ENCODE assay signal across 8 cellular contexts in the genomic region with DNA sequence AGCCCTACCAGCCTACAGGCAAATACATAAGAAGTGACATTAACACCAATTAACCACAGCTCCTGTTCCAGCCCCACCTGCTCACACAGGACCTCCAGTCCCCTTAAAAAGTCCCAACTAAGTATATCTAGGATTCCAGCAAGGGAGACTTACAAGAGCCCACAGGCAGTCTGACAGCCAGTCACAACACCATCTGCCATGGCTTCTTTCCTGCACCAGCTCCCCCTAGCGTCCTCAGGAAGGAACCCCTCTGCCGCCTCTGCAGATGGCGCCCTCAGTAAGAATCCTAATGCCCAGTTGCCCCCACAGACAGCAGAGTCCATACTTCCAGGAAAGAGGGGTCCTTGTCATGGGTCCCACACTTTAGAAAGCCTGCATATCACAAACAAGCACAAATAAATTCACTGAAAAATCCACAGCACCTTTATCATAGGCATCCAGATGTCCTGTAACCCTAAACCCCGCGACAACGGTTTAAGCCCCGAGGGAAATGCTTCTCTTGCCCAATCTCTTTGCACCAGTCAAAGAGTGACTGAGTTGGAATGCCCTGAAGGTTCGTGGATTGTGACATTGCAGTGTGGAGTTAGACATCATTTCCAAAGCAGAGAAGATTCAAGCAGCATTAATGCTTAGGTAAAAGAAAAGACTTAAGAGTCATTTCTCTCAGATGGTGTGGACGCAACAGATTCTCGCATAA.
DNase-seq lines count a peak whose midpoint lies in the region; ATAC-seq and TF ChIP-seq lines count a peak whose summit lies in the region.

No MANE protein-coding gene starts in this region.

- H3K36me3 ChIP-seq in neural progenitor cell, result no peaks in the 10 kb centered on the region
- no peaks in the 10 kb centered on the region for H3K36me3 ChIP-seq in ovary

- peaks cover 49% of the 10 kb centered on the region for H3K4me1 Mint-ChIP-seq in activated naive CD8-positive, alpha-beta T cell treated with anti-CD3 and anti-CD28 coated beads, Interleukin-2, amount 10 ng/mL, durations not matched to agents 7 days and 5 days
- H3K4me1 Mint-ChIP-seq in neural progenitor cell, result peaks cover 14% of the 10 kb centered on the region

- ATAC-seq in activated naive CD8-positive, alpha-beta T cell treated with anti-CD3 and anti-CD28 coated beads, Interleukin-2, amount 10 ng/mL, durations not matched to agents 7 days and 5 days (ENCODE audit: low read depth), result no peak
- no peak for ATAC-seq in HG03025 (IDR thresholded peaks at IDR 0.05; ENCODE audit: low FRiP score, unreplicated experiment)

- H3K27ac Mint-ChIP-seq in activated naive CD8-positive, alpha-beta T cell treated with anti-CD3 and anti-CD28 coated beads, Interleukin-2, amount 10 ng/mL, durations not matched to agents 7 days and 5 days, result peak overlapping the region; percentile 68
- H3K27ac Mint-ChIP-seq in neural progenitor cell, result no peak overlapping the region

- peak; percentile 65 for TF ChIP-seq CTCF in neural progenitor cell (IDR thresholded peaks at IDR 0.05)
- TF ChIP-seq CTCF in ovary (IDR thresholded peaks at IDR 0.05), result no peak

- no peak overlapping the region for H3K4me2 ChIP-seq in neural progenitor cell

- H3K27me3 ChIP-seq in neural progenitor cell, result no peaks in the 10 kb centered on the region
- H3K27me3 ChIP-seq in ovary, result no peaks in the 10 kb centered on the region

- 79 to 81% (median 79%) methylated on average over 10 of the region's 10 CpGs for WGBS in ovary, 3 donors

- H3K4me3 ChIP-seq in neural progenitor cell (no peak overlapping the region), ovary (no peak overlapping the region)

- H3K9me3 ChIP-seq in neural progenitor cell (ENCODE audit: low read depth) (no peaks in the 10 kb centered on the region), ovary (no peaks in the 10 kb centered on the region)

- no peak for TF ChIP-seq EP300 in ovary (IDR thresholded peaks at IDR 0.05)

- H3K27ac ChIP-seq in neural progenitor cell (no peak overlapping the region), ovary (no peak overlapping the region)

- intact Hi-C loops in ovary (cut with DNase I), result no loop called here

- no peaks in the 10 kb centered on the region for H4K20me1 ChIP-seq in neural progenitor cell (ENCODE audit: low read depth)

- no peak for TF ChIP-seq POLR2A in ovary (IDR thresholded peaks at IDR 0.05)

- no peak overlapping the region for H3K4me3 Mint-ChIP-seq in activated naive CD8-positive, alpha-beta T cell treated with anti-CD3 and anti-CD28 coated beads, Interleukin-2, amount 10 ng/mL, durations not matched to agents 7 days and 5 days
- H3K4me3 Mint-ChIP-seq in neural progenitor cell, result no peak overlapping the region

- DNase-seq in NCI-H2107 treated with DMSO at 0.1 percent for 48 hours (lab: John Stamatoyannopoulos, UW; ENCODE audit: unreplicated experiment) (peak; percentile 1), NCI-H2107 (lab: John Stamatoyannopoulos, UW) (no peak), NCI-H1105 treated with DMSO at 0.1 percent for 48 hours (lab: John Stamatoyannopoulos, UW) (peak; percentile 55), neural progenitor cell (ENCODE audit: low spot score) (peak; percentile 69), glomerular visceral epithelial cell (ENCODE audit: extremely low spot score) (no peak), ovary (no peak)
- DNase-seq in activated naive CD8-positive, alpha-beta T cell treated with anti-CD3 and anti-CD28 coated beads, Interleukin-2, amount 10 ng/mL, durations not matched to agents 7 days and 5 days, result no peak

- no peaks in the 10 kb centered on the region for H3F3A ChIP-seq in neural progenitor cell (ENCODE audit: low read depth)

- POLR2A ChIA-PET in activated naive CD8-positive, alpha-beta T cell treated with anti-CD3 and anti-CD28 coated beads, Interleukin-2, amount 10 ng/mL, durations not matched to agents 7 days and 5 days (lab: Charles Lee), result no interaction called here

- no peak overlapping the region for H3K9ac ChIP-seq in neural progenitor cell

- peaks cover 13% of the 10 kb centered on the region for H3K36me3 Mint-ChIP-seq in activated naive CD8-positive, alpha-beta T cell treated with anti-CD3 and anti-CD28 coated beads, Interleukin-2, amount 10 ng/mL, durations not matched to agents 7 days and 5 days
- no peaks in the 10 kb centered on the region for H3K36me3 Mint-ChIP-seq in neural progenitor cell

- peaks cover 6% of the 10 kb centered on the region for H3K4me1 ChIP-seq in neural progenitor cell
- H3K4me1 ChIP-seq in ovary (ENCODE audit: insufficient read depth), result peaks cover 12% of the 10 kb centered on the region

- H3K9me3 Mint-ChIP-seq in activated naive CD8-positive, alpha-beta T cell treated with anti-CD3 and anti-CD28 coated beads, Interleukin-2, amount 10 ng/mL, durations not matched to agents 7 days and 5 days, result no peaks in the 10 kb centered on the region
- no peaks in the 10 kb centered on the region for H3K9me3 Mint-ChIP-seq in neural progenitor cell

- H3K27me3 Mint-ChIP-seq in activated naive CD8-positive, alpha-beta T cell treated with anti-CD3 and anti-CD28 coated beads, Interleukin-2, amount 10 ng/mL, durations not matched to agents 7 days and 5 days, result no peaks in the 10 kb centered on the region
- no peaks in the 10 kb centered on the region for H3K27me3 Mint-ChIP-seq in neural progenitor cell (ENCODE audit: insufficient read depth, low read depth)

- H3K79me2 ChIP-seq in neural progenitor cell (ENCODE audit: low read depth), result no peaks in the 10 kb centered on the region

- H2AFZ ChIP-seq in neural progenitor cell (replicated peaks), result no peak overlapping the region

Comparison
In these comparisons a context has a peak if more than half of its experiments do, and no peak if none do; other contexts are left out.
1. DNase-seq: peak in NCI-H2107 treated with DMSO at 0.1 percent for 48 hours (single experiment), NCI-H1105 treated with DMSO at 0.1 percent for 48 hours (single experiment) and neural progenitor cell (single experiment); none in NCI-H2107 (single experiment), activated naive CD8-positive, alpha-beta T cell treated with anti-CD3 and anti-CD28 coated beads, Interleukin-2, amount 10 ng/mL, durations not matched to agents 7 days and 5 days (single experiment), glomerular visceral epithelial cell (single experiment) and ovary (0 of 5).